Comparison of ENCODE assay signal across 8 cellular contexts in genomic region chr6:28648035-28648877, GRCh38.
A peak's percentile ranks its signal among the peaks of the same experiment; 100 is the strongest.
DNase-seq lines count a peak whose midpoint lies in the region; ATAC-seq and TF ChIP-seq lines count a peak whose summit lies in the region.

No MANE protein-coding gene starts in this region.

- peak overlapping the region; percentile 74 for H3K4me2 ChIP-seq in OCI-LY3 (ENCODE audit: low read length)

- H4K20me1 ChIP-seq in OCI-LY3 (ENCODE audit: insufficient read depth, low read length) = no peaks in the 10 kb centered on the region

- no peaks in the 10 kb centered on the region for H3K27me3 ChIP-seq in OCI-LY3 (ENCODE audit: low read depth, low read length)
- H3K27me3 ChIP-seq in right cardiac atrium (ENCODE audit: control insufficient read depth, insufficient read depth) = no peaks in the 10 kb centered on the region

- DNase-seq in DMS153 treated with DMSO at 0.1 percent for 48 hours (lab: John Stamatoyannopoulos, UW; ENCODE audit: unreplicated experiment) (peak; percentile 59), HPDE6-E6E7 (ENCODE audit: extremely low spot score) (peak; percentile 25), right cardiac atrium (peak in 2 of 3 donors; percentile 51 to 70), skeletal muscle cell (ENCODE audit: low read depth) (peak; percentile 29)

- H3K4me1 Mint-ChIP-seq in activated naive CD4-positive, alpha-beta T cell treated with anti-CD3 and anti-CD28 coated beads, Interleukin-2, amount 50 U/mL, for 24 hours = peaks cover 11% of the 10 kb centered on the region

- H3K4me1 ChIP-seq in OCI-LY3 (ENCODE audit: low read length) (peaks cover 6% of the 10 kb centered on the region; the same call in 1 of the 2 replicates), right cardiac atrium (ENCODE audit: control insufficient read depth, insufficient read depth, low read length) (no peaks in the 10 kb centered on the region)

- intact Hi-C loops in right cardiac atrium (cut with DNase I) = no loop called here

- H3K9me3 ChIP-seq in OCI-LY3 (ENCODE audit: insufficient read depth, low read length) = no peaks in the 10 kb centered on the region
- no peaks in the 10 kb centered on the region for H3K9me3 ChIP-seq in right cardiac atrium (ENCODE audit: control insufficient read depth, low read length)

- H3K4me3 ChIP-seq in OCI-LY3 (ENCODE audit: low read length) = peak overlapping the region; percentile 99
- peak overlapping the region; percentile 62 for H3K4me3 ChIP-seq in right cardiac atrium (ENCODE audit: low read length)
- H3K4me3 ChIP-seq in skeletal muscle cell (ENCODE audit: low read depth, low read length) = peak overlapping the region; percentile 68

- H3K27me3 Mint-ChIP-seq in activated naive CD4-positive, alpha-beta T cell treated with anti-CD3 and anti-CD28 coated beads, Interleukin-2, amount 50 U/mL, for 24 hours = peaks cover 44% of the 10 kb centered on the region

- H3K9ac ChIP-seq in OCI-LY3 (ENCODE audit: low read length) = peak overlapping the region; percentile 82

- H3K79me2 ChIP-seq in OCI-LY3 (ENCODE audit: low read length) = no peaks in the 10 kb centered on the region

- under 1% methylated on average over 27 of the region's 27 CpGs for WGBS in right cardiac atrium

- no peaks in the 10 kb centered on the region for H3K36me3 ChIP-seq in OCI-LY3 (replicated peaks; ENCODE audit: low read depth, low read length)

- ATAC-seq in right cardiac atrium (peak in 1 of 2 donors; percentile 75), GM18858 (IDR thresholded peaks at IDR 0.05; ENCODE audit: unreplicated experiment) (no peak), GM18873 (IDR thresholded peaks at IDR 0.05; ENCODE audit: low FRiP score, unreplicated experiment) (no peak)

- TF ChIP-seq CTCF in OCI-LY3 (IDR thresholded peaks at IDR 0.05; ENCODE audit: low read depth, low read length) = no peak

- H2AFZ ChIP-seq in OCI-LY3 (ENCODE audit: low read depth, low read length) = peak overlapping the region; percentile 100

- peak overlapping the region; percentile 42 for H3K27ac ChIP-seq in OCI-LY3 (ENCODE audit: low read length)
- no peak overlapping the region for H3K27ac ChIP-seq in right cardiac atrium (ENCODE audit: low read length)

- H3K27ac Mint-ChIP-seq in activated naive CD4-positive, alpha-beta T cell treated with anti-CD3 and anti-CD28 coated beads, Interleukin-2, amount 50 U/mL, for 24 hours = peak overlapping the region; percentile 80

- no peaks in the 10 kb centered on the region for H3K9me3 Mint-ChIP-seq in activated naive CD4-positive, alpha-beta T cell treated with anti-CD3 and anti-CD28 coated beads, Interleukin-2, amount 50 U/mL, for 24 hours

- no peaks in the 10 kb centered on the region for H3K36me3 Mint-ChIP-seq in activated naive CD4-positive, alpha-beta T cell treated with anti-CD3 and anti-CD28 coated beads, Interleukin-2, amount 50 U/mL, for 24 hours

- peak overlapping the region; percentile 85 for H3K4me3 Mint-ChIP-seq in activated naive CD4-positive, alpha-beta T cell treated with anti-CD3 and anti-CD28 coated beads, Interleukin-2, amount 50 U/mL, for 24 hours
